In the genomic region with DNA sequence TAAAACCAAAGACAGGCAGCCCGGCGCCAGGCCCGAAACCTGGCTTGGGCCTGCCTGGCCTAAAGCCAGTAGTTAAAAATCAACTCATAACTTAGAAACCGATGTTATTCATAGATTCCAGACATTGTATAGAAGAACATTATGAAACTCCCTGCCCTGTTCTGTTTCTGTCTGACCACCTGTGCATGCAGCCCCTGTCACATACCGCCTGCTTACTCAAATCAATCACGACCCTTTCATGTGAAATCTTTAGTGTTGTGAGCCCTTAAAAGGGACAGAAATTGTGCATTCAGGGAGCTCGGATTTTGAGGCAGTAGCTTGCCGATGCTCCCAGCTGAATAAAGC, we compare ENCODE assay signal across 1 cellular context. TPM values are rescaled to one million over a fixed set of nuclear protein-coding genes. Genes with fewer than 3 reads are reported as not detected.
"Had no signal": no experiment of that assay in that cellular context is flagged by ENCODE, and none has a peak within 500 bp of the region (broad histone marks: within the 10 kb centered on the region; RNA-seq: fewer than 3 reads in every experiment).

No MANE protein-coding gene starts in this region.

RNA-seq across cellular contexts. Expression of a gene that starts 45.5 kb away (rescaled TPM):
- total RNA-seq: SK-MEL-5 had no signal
